ENCODE assay signal across 8 cellular contexts in genomic region chr11:59802639-59803176, GRCh38.
DNase-seq lines count a peak whose midpoint lies in the region; ATAC-seq and TF ChIP-seq lines count a peak whose summit lies in the region.

No MANE protein-coding gene starts in this region.

- TF ChIP-seq CTCF in OCI-LY1 (IDR thresholded peaks at IDR 0.05; ENCODE audit: low read length) (peak; percentile 72), astrocyte of the spinal cord (IDR thresholded peaks at IDR 0.05; ENCODE audit: low read depth, low read length) (peak; percentile 49)

- no peaks in the 10 kb centered on the region for H3K27me3 ChIP-seq in OCI-LY1 (ENCODE audit: insufficient read depth, low read length)

- peak; percentile 51 for ATAC-seq in HG03103 (IDR thresholded peaks at IDR 0.05; ENCODE audit: low read depth, unreplicated experiment)

- no peak overlapping the region for H3K4me2 ChIP-seq in OCI-LY1 (ENCODE audit: low read length)

- H2AFZ ChIP-seq in OCI-LY1 (ENCODE audit: low read length): no peak overlapping the region

- no peaks in the 10 kb centered on the region for H3K4me1 ChIP-seq in OCI-LY1 (ENCODE audit: insufficient read depth, low read length, severe bottlenecking)

- H3F3A ChIP-seq in OCI-LY1 (ENCODE audit: insufficient read depth, low read length): no peaks in the 10 kb centered on the region

- H3K4me3 ChIP-seq in OCI-LY1 (ENCODE audit: low read depth, low read length, poor library complexity, severe bottlenecking): no peak overlapping the region
- H3K4me3 ChIP-seq in astrocyte of the spinal cord (ENCODE audit: low read depth, low read length): no peak overlapping the region

- DNase-seq in activated CD8-positive, alpha-beta memory T cell treated with anti-CD3 and anti-CD28 coated beads for 4 hours (ENCODE audit: low read depth in 2 of 2): peak; percentile 5 to 33
- DNase-seq in activated CD8-positive, alpha-beta memory T cell treated with anti-CD3 and anti-CD28 coated beads, Interleukin-2, amount 50 U/mL, for 48 hours: no peak
- DNase-seq in astrocyte of the spinal cord (ENCODE audit: low read depth, low spot score): peak; percentile 70
- DNase-seq in inferior parietal cortex (ENCODE audit: extremely low spot score): peak; percentile 91
- peak; percentile 15 for DNase-seq in stimulated activated CD8-positive, alpha-beta memory T cell treated with anti-CD3 and anti-CD28 coated beads, Interleukin-15, amount 100 ng/mL, for 1 hour (ENCODE audit: low read depth)
- DNase-seq in HuH-7.5 (ENCODE audit: low spot score): no peak

- H3K9me3 ChIP-seq in OCI-LY1 (ENCODE audit: low read length): no peaks in the 10 kb centered on the region

- no peaks in the 10 kb centered on the region for H3K9me2 ChIP-seq in OCI-LY1 (ENCODE audit: low read depth, low read length)

- H3K79me2 ChIP-seq in OCI-LY1 (ENCODE audit: insufficient read depth, low read length): no peaks in the 10 kb centered on the region

- no peaks in the 10 kb centered on the region for H4K20me1 ChIP-seq in OCI-LY1 (ENCODE audit: insufficient read depth, low read length)

- H3K9ac ChIP-seq in OCI-LY1 (ENCODE audit: low read length): no peak overlapping the region

- no peak overlapping the region for H3K27ac ChIP-seq in OCI-LY1 (ENCODE audit: low read depth, low read length, poor library complexity, severe bottlenecking)

- in situ Hi-C loops in astrocyte of the spinal cord (cut with HindIII; ENCODE audit: low sequenced_read_pairs): no loop called here

- peaks cover 30% of the 10 kb centered on the region for H3K36me3 ChIP-seq in OCI-LY1 (ENCODE audit: insufficient read depth, low read length)

Comparison
In these comparisons a context has a peak if more than half of its experiments do, and no peak if none do; other contexts are left out.
1. DNase-seq: peak in activated CD8-positive, alpha-beta memory T cell treated with anti-CD3 and anti-CD28 coated beads for 4 hours (2 of 2), astrocyte of the spinal cord (single experiment), inferior parietal cortex (single experiment) and stimulated activated CD8-positive, alpha-beta memory T cell treated with anti-CD3 and anti-CD28 coated beads, Interleukin-15, amount 100 ng/mL, for 1 hour (single experiment); none in activated CD8-positive, alpha-beta memory T cell treated with anti-CD3 and anti-CD28 coated beads, Interleukin-2, amount 50 U/mL, for 48 hours (single experiment) and HuH-7.5 (single experiment).